ENCODE assay signal across 3 cellular contexts in the genomic region with DNA sequence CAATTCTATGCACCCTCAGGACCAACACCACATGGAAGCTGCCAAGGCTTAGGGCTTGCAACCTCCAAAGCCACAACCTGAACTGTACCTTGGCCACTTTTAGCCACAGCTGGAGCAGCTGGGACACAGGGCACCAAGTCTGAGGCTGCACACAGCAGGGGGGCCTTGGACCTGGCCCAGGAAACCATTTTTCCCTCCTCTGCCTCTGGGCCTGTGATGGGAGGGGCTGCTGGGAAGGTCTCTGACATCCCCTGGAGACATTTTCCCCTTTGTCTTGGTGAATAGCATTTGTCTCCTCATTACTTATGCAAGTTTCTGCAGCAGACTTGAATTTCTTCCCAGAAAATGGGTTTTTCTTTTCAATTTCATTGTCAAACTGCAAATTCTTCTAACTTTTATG.
"Had no signal": no experiment of that assay in that cellular context is flagged by ENCODE, and none has a peak within 500 bp of the region (broad histone marks: within the 10 kb centered on the region; RNA-seq: fewer than 3 reads in every experiment).

No MANE protein-coding gene starts in this region.

- ATAC-seq: GM12878 had no signal

- H3K4me3 ChIP-seq: GM12878 had no signal

- DNase-seq: GDM1, GF-D8 had no signal
